ENCODE assay signal across 8 cellular contexts in the genomic region with DNA sequence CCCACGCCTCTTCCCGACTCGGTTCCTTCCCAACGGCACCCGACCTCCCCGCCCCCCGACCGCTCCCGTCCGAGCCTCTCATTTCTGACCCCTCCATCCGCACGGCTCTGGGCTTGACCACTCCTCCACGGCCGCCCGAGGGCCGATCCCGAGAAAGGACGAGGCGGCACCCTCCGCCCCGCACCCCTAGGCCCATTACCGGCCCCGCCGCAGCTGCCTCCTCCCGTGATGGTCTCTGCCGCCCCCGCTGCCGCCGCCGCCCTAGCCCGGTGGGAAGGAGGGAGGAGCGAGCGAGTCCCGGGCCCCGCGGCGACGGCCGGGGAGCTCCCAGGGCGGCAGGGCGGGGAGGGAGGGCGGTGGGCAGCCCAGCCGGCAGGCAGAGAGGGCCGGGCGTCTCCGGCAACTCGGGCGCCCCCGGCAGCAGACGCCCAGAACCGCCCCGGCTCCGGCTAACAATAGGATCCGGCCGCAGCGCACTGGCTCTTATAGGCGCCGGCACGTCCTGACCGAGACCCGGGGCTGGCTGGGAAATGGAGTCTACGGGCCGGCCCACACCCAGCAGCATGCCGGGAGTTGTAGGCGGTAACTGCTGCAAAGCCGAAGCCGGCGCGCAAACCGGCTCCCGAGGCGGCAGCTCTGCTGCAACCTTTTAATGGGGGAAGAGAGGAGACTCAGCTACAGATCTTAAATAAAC. TPM values are rescaled to one million over a fixed set of nuclear protein-coding genes. Genes with fewer than 3 reads are reported as not detected.
A peak's percentile ranks its signal among the peaks of the same experiment; 100 is the strongest.
DNase-seq lines count a peak whose midpoint lies in the region; ATAC-seq and TF ChIP-seq lines count a peak whose summit lies in the region.

A gene with protein sequence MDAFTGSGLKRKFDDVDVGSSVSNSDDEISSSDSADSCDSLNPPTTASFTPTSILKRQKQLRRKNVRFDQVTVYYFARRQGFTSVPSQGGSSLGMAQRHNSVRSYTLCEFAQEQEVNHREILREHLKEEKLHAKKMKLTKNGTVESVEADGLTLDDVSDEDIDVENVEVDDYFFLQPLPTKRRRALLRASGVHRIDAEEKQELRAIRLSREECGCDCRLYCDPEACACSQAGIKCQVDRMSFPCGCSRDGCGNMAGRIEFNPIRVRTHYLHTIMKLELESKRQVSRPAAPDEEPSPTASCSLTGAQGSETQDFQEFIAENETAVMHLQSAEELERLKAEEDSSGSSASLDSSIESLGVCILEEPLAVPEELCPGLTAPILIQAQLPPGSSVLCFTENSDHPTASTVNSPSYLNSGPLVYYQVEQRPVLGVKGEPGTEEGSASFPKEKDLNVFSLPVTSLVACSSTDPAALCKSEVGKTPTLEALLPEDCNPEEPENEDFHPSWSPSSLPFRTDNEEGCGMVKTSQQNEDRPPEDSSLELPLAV (minus strand): TSS at position 457 of the 694 bp plus-strand sequence. CDS start 7,035 bp downstream, outside the sequence.

- H3K79me2 ChIP-seq in DOHH2 (ENCODE audit: control insufficient read depth, low read length) (peaks cover 12% of the 10 kb centered on the region; the same call in 1 of the 2 replicates), GM23248 (ENCODE audit: insufficient read depth) (peaks cover 49% of the 10 kb centered on the region)

- H3K9ac ChIP-seq in GM23248, result peak within 1 kb of the TSS; percentile 96

- H2AFZ ChIP-seq in GM23248, result peak within 1 kb of the TSS; percentile 88

- no peak for TF ChIP-seq CTCF in DOHH2 (IDR thresholded peaks at IDR 0.05; ENCODE audit: low read depth, low read length, poor library complexity, severe bottlenecking)

- WGBS in GM23248 (ENCODE audit: low coverage in 1 of 2, low lambda C conversion rate in 2 of 2, missing lambda C conversion rate in 2 of 2), 2 experiments, result 1 to 3% methylated on average over 49 to 54 of the region's 72 CpGs

- H3K4me1 ChIP-seq in DOHH2 (ENCODE audit: control insufficient read depth, low read length), result peaks cover 17% of the 10 kb centered on the region
- H3K4me1 ChIP-seq in GM23248 (ENCODE audit: insufficient read depth), result peaks cover 12% of the 10 kb centered on the region
- peaks cover 7% of the 10 kb centered on the region in 2 donors for H3K4me1 ChIP-seq in naive thymus-derived CD4-positive, alpha-beta T cell (ENCODE audit: control insufficient read depth in 2 of 2, insufficient read depth in 2 of 2, low read length in 2 of 2)

- peaks cover 34% of the 10 kb centered on the region for H3K4me1 Mint-ChIP-seq in activated T-helper 1 cell treated with anti-CD3 and anti-CD28 coated beads, Interleukin-12 subunit alpha, Interleukin-12 subunit beta, Interleukin-2, Interleukin-4 antibody, amounts not matched to agents 30 ng/mL and 10 ng/mL and 1 ng/mL, durations not matched to agents 14 hours and 24 hours and 36 hours (ENCODE audit: low read depth)
- H3K4me1 Mint-ChIP-seq in naive thymus-derived CD4-positive, alpha-beta T cell, result peaks cover 22 to 46% (median 43%) of the 10 kb centered on the region in 7 donors
- H3K4me1 Mint-ChIP-seq in stimulated activated naive B cell treated with anti-CD40 and anti-IgM and Interleukin-4, amounts not matched to agents 10 μg/mL and 1 μg/mL and 100 μg/mL, for 72 hours, result peaks cover 13 to 27% of the 10 kb centered on the region in 2 donors

- H3K9me3 Mint-ChIP-seq in activated T-helper 1 cell treated with anti-CD3 and anti-CD28 coated beads, Interleukin-12 subunit alpha, Interleukin-12 subunit beta, Interleukin-2, Interleukin-4 antibody, amounts not matched to agents 30 ng/mL and 10 ng/mL and 1 ng/mL, durations not matched to agents 14 hours and 24 hours and 36 hours, result no peaks in the 10 kb centered on the region
- peaks cover 0 to 3% (median 0%) of the 10 kb centered on the region in 11 donors for H3K9me3 Mint-ChIP-seq in naive thymus-derived CD4-positive, alpha-beta T cell
- no peaks in the 10 kb centered on the region for H3K9me3 Mint-ChIP-seq in stimulated activated naive B cell treated with anti-CD40 and anti-IgM and Interleukin-4, amounts not matched to agents 10 μg/mL and 1 μg/mL and 100 μg/mL, for 72 hours

- peak within 1 kb of the TSS; percentile 99 for H3K4me3 Mint-ChIP-seq in activated T-helper 1 cell treated with anti-CD3 and anti-CD28 coated beads, Interleukin-12 subunit alpha, Interleukin-12 subunit beta, Interleukin-2, Interleukin-4 antibody, amounts not matched to agents 30 ng/mL and 10 ng/mL and 1 ng/mL, durations not matched to agents 14 hours and 24 hours and 36 hours
- peak within 1 kb of the TSS; percentile 89 to 100 (median 96) for H3K4me3 Mint-ChIP-seq in naive thymus-derived CD4-positive, alpha-beta T cell
- H3K4me3 Mint-ChIP-seq in stimulated activated naive B cell treated with anti-CD40 and anti-IgM and Interleukin-4, amounts not matched to agents 10 μg/mL and 1 μg/mL and 100 μg/mL, for 72 hours, result peak within 1 kb of the TSS; percentile 96 to 99

- no peaks in the 10 kb centered on the region for H3K9me2 ChIP-seq in DOHH2 (replicated peaks; ENCODE audit: control insufficient read depth, low read length)
- H3K9me2 ChIP-seq in GM23248 (ENCODE audit: insufficient read depth), result no peaks in the 10 kb centered on the region

- peak; percentile 100 for ATAC-seq in naive thymus-derived CD4-positive, alpha-beta T cell
- peak; percentile 99 to 100 for ATAC-seq in stimulated activated naive B cell treated with anti-CD40 and anti-IgM and Interleukin-4, amounts not matched to agents 10 μg/mL and 1 μg/mL and 100 μg/mL, for 72 hours (replicated peaks)

- CTCF ChIA-PET in naive thymus-derived CD4-positive, alpha-beta T cell (lab: Charles Lee), result no interaction called here

- H3K36me3 Mint-ChIP-seq in activated T-helper 1 cell treated with anti-CD3 and anti-CD28 coated beads, Interleukin-12 subunit alpha, Interleukin-12 subunit beta, Interleukin-2, Interleukin-4 antibody, amounts not matched to agents 30 ng/mL and 10 ng/mL and 1 ng/mL, durations not matched to agents 14 hours and 24 hours and 36 hours (ENCODE audit: low read depth), result peaks cover 15% of the 10 kb centered on the region
- H3K36me3 Mint-ChIP-seq in naive thymus-derived CD4-positive, alpha-beta T cell, result peaks cover 0 to 23% (median 6%) of the 10 kb centered on the region in 5 donors
- H3K36me3 Mint-ChIP-seq in stimulated activated naive B cell treated with anti-CD40 and anti-IgM and Interleukin-4, amounts not matched to agents 10 μg/mL and 1 μg/mL and 100 μg/mL, for 72 hours, result peaks cover 2 to 13% of the 10 kb centered on the region in 2 donors

- H3F3A ChIP-seq in DOHH2 (ENCODE audit: control insufficient read depth, insufficient read depth), result no peaks in the 10 kb centered on the region
- H3F3A ChIP-seq in GM23248 (ENCODE audit: insufficient read depth), result peaks cover 10% of the 10 kb centered on the region

- POLR2A ChIA-PET in naive thymus-derived CD4-positive, alpha-beta T cell (lab: Charles Lee), result interaction anchor here (0.7 to 4.5 kb wide), 19 partner anchors 9 to 1407 kb away, joined by 3 to 29 read pairs (median 4); partner anchors contain the start of genes ATF1, DAZAP2, LETMD1 and POU6F1

- H3K27ac ChIP-seq in DOHH2 (ENCODE audit: low read depth, low read length), result no peak within 1 kb of the TSS
- peak within 1 kb of the TSS; percentile 86 for H3K27ac ChIP-seq in GM23248
- peak within 1 kb of the TSS; percentile 97 for H3K27ac ChIP-seq in naive thymus-derived CD4-positive, alpha-beta T cell (ENCODE audit: low read depth, low read length)

- intact Hi-C loops in activated T-helper 1 cell treated with anti-CD3 and anti-CD28 coated beads, Interleukin-12 subunit alpha, Interleukin-12 subunit beta, Interleukin-2, Interleukin-4 antibody, amounts not matched to agents 30 ng/mL and 10 ng/mL and 1 ng/mL, durations not matched to agents 14 hours and 24 hours and 36 hours (cut with micrococcal nuclease), result loop anchor here (1.0 to 2.0 kb wide), 9 partner anchors 35 to 682 kb away; partner anchors contain the start of genes ATF1, DAZAP2, LARP4 and LETMD1
- intact Hi-C loops in naive thymus-derived CD4-positive, alpha-beta T cell (cut with micrococcal nuclease), result loop anchor here (1.0 to 5.0 kb wide), 10 partner anchors 35 to 1924 kb away; partner anchors contain the start of genes ATF1 (in 2 of the 2), DAZAP2 (in 2 of the 2), LETMD1 (in 2 of the 2) and SLC11A2 (in 2 of the 2)

- H3K27me3 ChIP-seq in DOHH2 (ENCODE audit: control insufficient read depth, low read length), result no peaks in the 10 kb centered on the region
- H3K27me3 ChIP-seq in GM23248 (replicated peaks; ENCODE audit: insufficient read depth), result no peaks in the 10 kb centered on the region
- no peaks in the 10 kb centered on the region for H3K27me3 ChIP-seq in naive thymus-derived CD4-positive, alpha-beta T cell (ENCODE audit: control insufficient read depth in 2 of 2, insufficient read depth in 2 of 2, low read length in 2 of 2)

- no peaks in the 10 kb centered on the region for H3K9me3 ChIP-seq in DOHH2 (ENCODE audit: control insufficient read depth, insufficient read depth, low read length)
- H3K9me3 ChIP-seq in GM23248 (ENCODE audit: low read depth), result no peaks in the 10 kb centered on the region
- no peaks in the 10 kb centered on the region for H3K9me3 ChIP-seq in naive thymus-derived CD4-positive, alpha-beta T cell (ENCODE audit: control insufficient read depth in 2 of 3, low read length in 3 of 3)

- H4K20me1 ChIP-seq in DOHH2 (ENCODE audit: control insufficient read depth, insufficient read depth, low read depth, low read length), result no peaks in the 10 kb centered on the region
- peaks cover 8% of the 10 kb centered on the region; the same call in 1 of the 2 replicates for H4K20me1 ChIP-seq in GM23248 (ENCODE audit: insufficient read depth)

- in situ Hi-C loops in GM23248 (cut with MboI), result no loop called here

- DNase-seq in GM23248, result peak; percentile 99
- DNase-seq in Kasumi-1 (lab: John Stamatoyannopoulos, UW), result peak; percentile 94
- DNase-seq in RPMI7951 (ENCODE audit: low read depth), result peak; percentile 92
- peak; percentile 94 for DNase-seq in activated T-helper 1 cell treated with anti-CD3 and anti-CD28 coated beads, Interleukin-12 subunit alpha, Interleukin-12 subunit beta, Interleukin-2, Interleukin-4 antibody, amounts not matched to agents 30 ng/mL and 10 ng/mL and 1 ng/mL, durations not matched to agents 14 hours and 24 hours and 36 hours (ENCODE audit: low spot score)
- peak; percentile 97 for DNase-seq in fibroblast of gingiva (ENCODE audit: low read depth)
- peak; percentile 90 to 95 (median 94) for DNase-seq in naive thymus-derived CD4-positive, alpha-beta T cell
- DNase-seq in stimulated activated naive B cell treated with anti-CD40 and anti-IgM and Interleukin-4, amounts not matched to agents 10 μg/mL and 1 μg/mL and 100 μg/mL, for 72 hours, result peak; percentile 91

- H3K36me3 ChIP-seq in DOHH2 (ENCODE audit: control insufficient read depth, low read length) (no peaks in the 10 kb centered on the region), GM23248 (ENCODE audit: low read depth) (no peaks in the 10 kb centered on the region)
- H3K36me3 ChIP-seq in naive thymus-derived CD4-positive, alpha-beta T cell (ENCODE audit: control insufficient read depth in 2 of 3, insufficient read depth in 3 of 3, low read length in 3 of 3), result peaks cover 0 to 5% (median 0%) of the 10 kb centered on the region in 3 experiments

- H3K4me3 ChIP-seq in DOHH2 (ENCODE audit: low read length), result peak within 1 kb of the TSS; percentile 94
- peak within 1 kb of the TSS; percentile 95 for H3K4me3 ChIP-seq in GM23248
- H3K4me3 ChIP-seq in naive thymus-derived CD4-positive, alpha-beta T cell (ENCODE audit: low read length), result peak within 1 kb of the TSS; percentile 78

- peaks cover 3% of the 10 kb centered on the region for H3K27me3 Mint-ChIP-seq in activated T-helper 1 cell treated with anti-CD3 and anti-CD28 coated beads, Interleukin-12 subunit alpha, Interleukin-12 subunit beta, Interleukin-2, Interleukin-4 antibody, amounts not matched to agents 30 ng/mL and 10 ng/mL and 1 ng/mL, durations not matched to agents 14 hours and 24 hours and 36 hours (ENCODE audit: insufficient read depth)
- H3K27me3 Mint-ChIP-seq in naive thymus-derived CD4-positive, alpha-beta T cell, result no peaks in the 10 kb centered on the region
- H3K27me3 Mint-ChIP-seq in stimulated activated naive B cell treated with anti-CD40 and anti-IgM and Interleukin-4, amounts not matched to agents 10 μg/mL and 1 μg/mL and 100 μg/mL, for 72 hours, result no peaks in the 10 kb centered on the region

- peak within 1 kb of the TSS; percentile 91 for H3K27ac Mint-ChIP-seq in activated T-helper 1 cell treated with anti-CD3 and anti-CD28 coated beads, Interleukin-12 subunit alpha, Interleukin-12 subunit beta, Interleukin-2, Interleukin-4 antibody, amounts not matched to agents 30 ng/mL and 10 ng/mL and 1 ng/mL, durations not matched to agents 14 hours and 24 hours and 36 hours
- H3K27ac Mint-ChIP-seq in naive thymus-derived CD4-positive, alpha-beta T cell, result peak within 1 kb of the TSS; percentile 89 to 98 (median 93)
- H3K27ac Mint-ChIP-seq in stimulated activated naive B cell treated with anti-CD40 and anti-IgM and Interleukin-4, amounts not matched to agents 10 μg/mL and 1 μg/mL and 100 μg/mL, for 72 hours, result peak within 1 kb of the TSS; percentile 95

- peak within 1 kb of the TSS; percentile 98 for H3K4me2 ChIP-seq in DOHH2 (ENCODE audit: low read length)
- H3K4me2 ChIP-seq in GM23248 (ENCODE audit: unreplicated experiment), result peak within 1 kb of the TSS; percentile 97

RNA-seq across cellular contexts. Expression of the gene that starts here (rescaled TPM):
- total RNA-seq in GM23248 (2014; rRNA removed; shearing (Covaris generic)), result 21.4 and 22.0 TPM in 2 replicates
- polyA plus RNA-seq in GM23248 (2016; fragmentation: Nextera tagmentation; extraction: Ambion mirVana), result 13.7 and 15.1 TPM in 2 replicates
- total RNA-seq in RPMI7951 (2014; rRNA removed; shearing (Covaris generic)), result 9.4 and 10.0 TPM in 2 replicates
- 28.6 and 35.2 TPM in 2 replicates for total RNA-seq in activated T-helper 1 cell treated with anti-CD3 and anti-CD28 coated beads, Interleukin-12 subunit alpha, Interleukin-12 subunit beta, Interleukin-2, Interleukin-4 antibody, amounts not matched to agents 30 ng/mL and 10 ng/mL and 1 ng/mL, durations not matched to agents 14 hours and 24 hours and 36 hours
- total RNA-seq in naive thymus-derived CD4-positive, alpha-beta T cell, result 10 to 100 TPM; 20.0 to 38.7 (median 23.4) TPM
- polyA plus RNA-seq in naive thymus-derived CD4-positive, alpha-beta T cell, result 1 to 10 TPM; 2.7 to 6.9 TPM
